In the genomic region with DNA sequence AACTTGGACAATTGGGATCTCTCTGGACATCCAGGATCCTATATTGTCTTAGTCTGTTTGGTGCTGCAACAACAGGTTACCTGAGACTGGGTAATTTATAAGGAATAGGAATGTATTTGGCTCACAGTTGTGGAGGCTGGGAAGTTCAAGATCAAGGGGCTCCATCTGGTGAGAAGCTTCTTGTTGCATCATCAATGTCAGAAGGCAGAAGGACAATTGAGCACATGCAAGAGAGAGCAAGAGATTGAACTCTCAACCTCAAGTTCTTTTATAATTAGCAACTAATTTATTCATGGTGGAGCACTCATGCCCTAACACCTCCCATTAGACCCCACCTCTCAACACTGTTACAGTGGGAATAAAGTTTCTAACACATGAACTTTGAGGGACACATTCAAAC, we compare ENCODE assay signal across 1 cellular context.
A peak's percentile ranks its signal among the peaks of the same experiment; 100 is the strongest.
TF ChIP-seq lines count a peak whose summit lies in the region.

No MANE protein-coding gene starts in this region.

TF ChIP-seq in K562, 482 proteins besides CTCF, POLR2A, EP300 and RAD21 (continued from another document):
- TF ChIP-seq, protein P1, sequence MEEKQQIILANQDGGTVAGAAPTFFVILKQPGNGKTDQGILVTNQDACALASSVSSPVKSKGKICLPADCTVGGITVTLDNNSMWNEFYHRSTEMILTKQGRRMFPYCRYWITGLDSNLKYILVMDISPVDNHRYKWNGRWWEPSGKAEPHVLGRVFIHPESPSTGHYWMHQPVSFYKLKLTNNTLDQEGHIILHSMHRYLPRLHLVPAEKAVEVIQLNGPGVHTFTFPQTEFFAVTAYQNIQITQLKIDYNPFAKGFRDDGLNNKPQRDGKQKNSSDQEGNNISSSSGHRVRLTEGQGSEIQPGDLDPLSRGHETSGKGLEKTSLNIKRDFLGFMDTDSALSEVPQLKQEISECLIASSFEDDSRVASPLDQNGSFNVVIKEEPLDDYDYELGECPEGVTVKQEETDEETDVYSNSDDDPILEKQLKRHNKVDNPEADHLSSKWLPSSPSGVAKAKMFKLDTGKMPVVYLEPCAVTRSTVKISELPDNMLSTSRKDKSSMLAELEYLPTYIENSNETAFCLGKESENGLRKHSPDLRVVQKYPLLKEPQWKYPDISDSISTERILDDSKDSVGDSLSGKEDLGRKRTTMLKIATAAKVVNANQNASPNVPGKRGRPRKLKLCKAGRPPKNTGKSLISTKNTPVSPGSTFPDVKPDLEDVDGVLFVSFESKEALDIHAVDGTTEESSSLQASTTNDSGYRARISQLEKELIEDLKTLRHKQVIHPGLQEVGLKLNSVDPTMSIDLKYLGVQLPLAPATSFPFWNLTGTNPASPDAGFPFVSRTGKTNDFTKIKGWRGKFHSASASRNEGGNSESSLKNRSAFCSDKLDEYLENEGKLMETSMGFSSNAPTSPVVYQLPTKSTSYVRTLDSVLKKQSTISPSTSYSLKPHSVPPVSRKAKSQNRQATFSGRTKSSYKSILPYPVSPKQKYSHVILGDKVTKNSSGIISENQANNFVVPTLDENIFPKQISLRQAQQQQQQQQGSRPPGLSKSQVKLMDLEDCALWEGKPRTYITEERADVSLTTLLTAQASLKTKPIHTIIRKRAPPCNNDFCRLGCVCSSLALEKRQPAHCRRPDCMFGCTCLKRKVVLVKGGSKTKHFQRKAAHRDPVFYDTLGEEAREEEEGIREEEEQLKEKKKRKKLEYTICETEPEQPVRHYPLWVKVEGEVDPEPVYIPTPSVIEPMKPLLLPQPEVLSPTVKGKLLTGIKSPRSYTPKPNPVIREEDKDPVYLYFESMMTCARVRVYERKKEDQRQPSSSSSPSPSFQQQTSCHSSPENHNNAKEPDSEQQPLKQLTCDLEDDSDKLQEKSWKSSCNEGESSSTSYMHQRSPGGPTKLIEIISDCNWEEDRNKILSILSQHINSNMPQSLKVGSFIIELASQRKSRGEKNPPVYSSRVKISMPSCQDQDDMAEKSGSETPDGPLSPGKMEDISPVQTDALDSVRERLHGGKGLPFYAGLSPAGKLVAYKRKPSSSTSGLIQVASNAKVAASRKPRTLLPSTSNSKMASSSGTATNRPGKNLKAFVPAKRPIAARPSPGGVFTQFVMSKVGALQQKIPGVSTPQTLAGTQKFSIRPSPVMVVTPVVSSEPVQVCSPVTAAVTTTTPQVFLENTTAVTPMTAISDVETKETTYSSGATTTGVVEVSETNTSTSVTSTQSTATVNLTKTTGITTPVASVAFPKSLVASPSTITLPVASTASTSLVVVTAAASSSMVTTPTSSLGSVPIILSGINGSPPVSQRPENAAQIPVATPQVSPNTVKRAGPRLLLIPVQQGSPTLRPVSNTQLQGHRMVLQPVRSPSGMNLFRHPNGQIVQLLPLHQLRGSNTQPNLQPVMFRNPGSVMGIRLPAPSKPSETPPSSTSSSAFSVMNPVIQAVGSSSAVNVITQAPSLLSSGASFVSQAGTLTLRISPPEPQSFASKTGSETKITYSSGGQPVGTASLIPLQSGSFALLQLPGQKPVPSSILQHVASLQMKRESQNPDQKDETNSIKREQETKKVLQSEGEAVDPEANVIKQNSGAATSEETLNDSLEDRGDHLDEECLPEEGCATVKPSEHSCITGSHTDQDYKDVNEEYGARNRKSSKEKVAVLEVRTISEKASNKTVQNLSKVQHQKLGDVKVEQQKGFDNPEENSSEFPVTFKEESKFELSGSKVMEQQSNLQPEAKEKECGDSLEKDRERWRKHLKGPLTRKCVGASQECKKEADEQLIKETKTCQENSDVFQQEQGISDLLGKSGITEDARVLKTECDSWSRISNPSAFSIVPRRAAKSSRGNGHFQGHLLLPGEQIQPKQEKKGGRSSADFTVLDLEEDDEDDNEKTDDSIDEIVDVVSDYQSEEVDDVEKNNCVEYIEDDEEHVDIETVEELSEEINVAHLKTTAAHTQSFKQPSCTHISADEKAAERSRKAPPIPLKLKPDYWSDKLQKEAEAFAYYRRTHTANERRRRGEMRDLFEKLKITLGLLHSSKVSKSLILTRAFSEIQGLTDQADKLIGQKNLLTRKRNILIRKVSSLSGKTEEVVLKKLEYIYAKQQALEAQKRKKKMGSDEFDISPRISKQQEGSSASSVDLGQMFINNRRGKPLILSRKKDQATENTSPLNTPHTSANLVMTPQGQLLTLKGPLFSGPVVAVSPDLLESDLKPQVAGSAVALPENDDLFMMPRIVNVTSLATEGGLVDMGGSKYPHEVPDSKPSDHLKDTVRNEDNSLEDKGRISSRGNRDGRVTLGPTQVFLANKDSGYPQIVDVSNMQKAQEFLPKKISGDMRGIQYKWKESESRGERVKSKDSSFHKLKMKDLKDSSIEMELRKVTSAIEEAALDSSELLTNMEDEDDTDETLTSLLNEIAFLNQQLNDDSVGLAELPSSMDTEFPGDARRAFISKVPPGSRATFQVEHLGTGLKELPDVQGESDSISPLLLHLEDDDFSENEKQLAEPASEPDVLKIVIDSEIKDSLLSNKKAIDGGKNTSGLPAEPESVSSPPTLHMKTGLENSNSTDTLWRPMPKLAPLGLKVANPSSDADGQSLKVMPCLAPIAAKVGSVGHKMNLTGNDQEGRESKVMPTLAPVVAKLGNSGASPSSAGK (IDR thresholded peaks at IDR 0.05), result peak; percentile 34; the same call in 1 of the 2 replicates
- TF ChIP-seq SIN3A (IDR thresholded peaks at IDR 0.05; ENCODE audit: borderline replicate concordance in 2 of 2, control insufficient read depth in 1 of 2, low read depth in 2 of 2, low read length in 2 of 2) (no peak), MTF1 (CRISPR knock-in tag; IDR thresholded peaks at IDR 0.05; ENCODE audit: borderline replicate concordance) (no peak), SREBF1 (IDR thresholded peaks at IDR 0.05; ENCODE audit: borderline replicate concordance, low read depth, low read length) (no peak), ASH1L (IDR thresholded peaks at IDR 0.05; ENCODE audit: borderline replicate concordance, low read depth, partially characterized antibody) (no peak), CBFA2T3 (IDR thresholded peaks at IDR 0.05) (no peak), HDAC8 (tag; IDR thresholded peaks at IDR 0.05) (no peak), TRIM24 (IDR thresholded peaks at IDR 0.05) (peak; percentile 67 to 68; a peak in 2 of 4 replicates), EP400 (IDR thresholded peaks at IDR 0.05) (peak; percentile 42; the same call in 1 of the 2 replicates), CBX2 (IDR thresholded peaks at IDR 0.05; ENCODE audit: insufficient read depth, low read length, poor library complexity, severe bottlenecking) (no peak), CEBPG (CRISPR knock-in tag; IDR thresholded peaks at IDR 0.05) (peak; percentile 86), CEBPG (tag; conservative IDR thresholded peaks at IDR 0.05 in 1 of 2, IDR thresholded peaks at IDR 0.05 in 1 of 2) (peak; percentile 91 to 95), ZNF140 (CRISPR knock-in tag; IDR thresholded peaks at IDR 0.05) (no peak), ZNF165 (CRISPR knock-in tag; IDR thresholded peaks at IDR 0.05; ENCODE audit: borderline replicate concordance) (no peak), RBM22 (IDR thresholded peaks at IDR 0.05; ENCODE audit: low read depth, low read length, poor library complexity, severe bottlenecking) (no peak), KAT8 (IDR thresholded peaks at IDR 0.05; ENCODE audit: low read depth) (no peak), ZC3H8 (IDR thresholded peaks at IDR 0.05) (no peak), WHSC1 (IDR thresholded peaks at IDR 0.05; ENCODE audit: low read length) (no peak), NFRKB (IDR thresholded peaks at IDR 0.05; ENCODE audit: low read depth) (no peak), NFXL1 (CRISPR knock-in tag; IDR thresholded peaks at IDR 0.05) (no peak)
- TF ChIP-seq, protein P2, sequence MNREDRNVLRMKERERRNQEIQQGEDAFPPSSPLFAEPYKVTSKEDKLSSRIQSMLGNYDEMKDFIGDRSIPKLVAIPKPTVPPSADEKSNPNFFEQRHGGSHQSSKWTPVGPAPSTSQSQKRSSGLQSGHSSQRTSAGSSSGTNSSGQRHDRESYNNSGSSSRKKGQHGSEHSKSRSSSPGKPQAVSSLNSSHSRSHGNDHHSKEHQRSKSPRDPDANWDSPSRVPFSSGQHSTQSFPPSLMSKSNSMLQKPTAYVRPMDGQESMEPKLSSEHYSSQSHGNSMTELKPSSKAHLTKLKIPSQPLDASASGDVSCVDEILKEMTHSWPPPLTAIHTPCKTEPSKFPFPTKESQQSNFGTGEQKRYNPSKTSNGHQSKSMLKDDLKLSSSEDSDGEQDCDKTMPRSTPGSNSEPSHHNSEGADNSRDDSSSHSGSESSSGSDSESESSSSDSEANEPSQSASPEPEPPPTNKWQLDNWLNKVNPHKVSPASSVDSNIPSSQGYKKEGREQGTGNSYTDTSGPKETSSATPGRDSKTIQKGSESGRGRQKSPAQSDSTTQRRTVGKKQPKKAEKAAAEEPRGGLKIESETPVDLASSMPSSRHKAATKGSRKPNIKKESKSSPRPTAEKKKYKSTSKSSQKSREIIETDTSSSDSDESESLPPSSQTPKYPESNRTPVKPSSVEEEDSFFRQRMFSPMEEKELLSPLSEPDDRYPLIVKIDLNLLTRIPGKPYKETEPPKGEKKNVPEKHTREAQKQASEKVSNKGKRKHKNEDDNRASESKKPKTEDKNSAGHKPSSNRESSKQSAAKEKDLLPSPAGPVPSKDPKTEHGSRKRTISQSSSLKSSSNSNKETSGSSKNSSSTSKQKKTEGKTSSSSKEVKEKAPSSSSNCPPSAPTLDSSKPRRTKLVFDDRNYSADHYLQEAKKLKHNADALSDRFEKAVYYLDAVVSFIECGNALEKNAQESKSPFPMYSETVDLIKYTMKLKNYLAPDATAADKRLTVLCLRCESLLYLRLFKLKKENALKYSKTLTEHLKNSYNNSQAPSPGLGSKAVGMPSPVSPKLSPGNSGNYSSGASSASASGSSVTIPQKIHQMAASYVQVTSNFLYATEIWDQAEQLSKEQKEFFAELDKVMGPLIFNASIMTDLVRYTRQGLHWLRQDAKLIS (CRISPR knock-in tag; IDR thresholded peaks at IDR 0.05), result no peak
- TF ChIP-seq, protein P3, sequence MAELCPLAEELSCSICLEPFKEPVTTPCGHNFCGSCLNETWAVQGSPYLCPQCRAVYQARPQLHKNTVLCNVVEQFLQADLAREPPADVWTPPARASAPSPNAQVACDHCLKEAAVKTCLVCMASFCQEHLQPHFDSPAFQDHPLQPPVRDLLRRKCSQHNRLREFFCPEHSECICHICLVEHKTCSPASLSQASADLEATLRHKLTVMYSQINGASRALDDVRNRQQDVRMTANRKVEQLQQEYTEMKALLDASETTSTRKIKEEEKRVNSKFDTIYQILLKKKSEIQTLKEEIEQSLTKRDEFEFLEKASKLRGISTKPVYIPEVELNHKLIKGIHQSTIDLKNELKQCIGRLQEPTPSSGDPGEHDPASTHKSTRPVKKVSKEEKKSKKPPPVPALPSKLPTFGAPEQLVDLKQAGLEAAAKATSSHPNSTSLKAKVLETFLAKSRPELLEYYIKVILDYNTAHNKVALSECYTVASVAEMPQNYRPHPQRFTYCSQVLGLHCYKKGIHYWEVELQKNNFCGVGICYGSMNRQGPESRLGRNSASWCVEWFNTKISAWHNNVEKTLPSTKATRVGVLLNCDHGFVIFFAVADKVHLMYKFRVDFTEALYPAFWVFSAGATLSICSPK (IDR thresholded peaks at IDR 0.05; ENCODE audit: borderline replicate concordance), result no peak
